In the genomic region with DNA sequence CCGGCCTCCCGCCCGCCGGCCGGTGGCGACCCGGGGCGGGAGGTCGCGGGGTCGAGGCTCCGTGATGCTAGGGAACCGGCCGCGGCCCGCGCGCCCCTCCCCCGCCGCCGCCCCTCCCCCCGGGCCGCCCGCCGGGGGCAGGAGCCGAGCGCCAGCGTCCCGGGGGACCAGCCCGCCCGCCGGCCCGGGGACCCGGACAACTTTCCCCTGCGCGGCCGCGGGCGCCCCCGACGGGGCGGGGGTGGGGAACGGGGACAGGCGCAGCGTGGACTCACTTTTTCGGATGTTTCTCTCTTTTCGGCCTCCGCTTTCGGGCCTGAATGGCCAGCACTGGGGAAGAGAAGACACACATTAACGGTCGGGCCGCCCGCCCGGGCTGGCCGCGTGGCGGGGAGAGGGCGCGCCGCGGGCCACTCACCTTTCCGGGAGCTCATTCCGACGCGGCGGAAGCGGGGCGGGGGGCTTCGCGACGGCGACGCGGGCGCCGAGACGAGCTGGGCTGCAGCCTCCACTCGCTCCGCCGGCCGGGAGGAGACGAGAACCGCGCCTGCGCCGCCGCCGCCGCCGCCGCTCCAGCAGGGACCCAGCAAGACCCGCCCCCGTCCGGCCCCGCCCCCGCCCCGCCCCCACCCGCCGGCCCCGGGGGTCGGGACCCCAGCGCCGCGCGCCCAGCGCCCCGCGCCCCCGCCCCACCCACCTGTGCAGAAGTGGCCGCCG, we compare ENCODE assay signal across 8 cellular contexts. TPM values are rescaled to one million over a fixed set of nuclear protein-coding genes. Genes with fewer than 3 reads are reported as not detected.
A peak's percentile ranks its signal among the peaks of the same experiment; 100 is the strongest.
DNase-seq lines count a peak whose midpoint lies in the region; ATAC-seq, FAIRE-seq and TF ChIP-seq lines count a peak whose summit lies in the region.

Gene SRPK2, minus strand, starts transcription at position 549 of the 717 bp plus-strand sequence.

- no CpG with 5 or more reads among the region's 111 CpGs for WGBS in A549 (ENCODE audit: missing lambda C conversion rate)

- peaks cover 9% of the 10 kb centered on the region for H3K36me3 Mint-ChIP-seq in activated CD8-positive, alpha-beta T cell treated with anti-CD3 and anti-CD28 coated beads, Interleukin-2, amount 10 ng/mL, durations not matched to agents 7 days and 5 days (ENCODE audit: low read depth)
- H3K36me3 Mint-ChIP-seq in memory B cell = peaks cover 8% of the 10 kb centered on the region

- H3K27ac ChIP-seq in A549 = peak within 1 kb of the TSS; percentile 90 to 98

- peak within 1 kb of the TSS; percentile 86 for H3K27ac Mint-ChIP-seq in activated CD8-positive, alpha-beta T cell treated with anti-CD3 and anti-CD28 coated beads, Interleukin-2, amount 10 ng/mL, durations not matched to agents 7 days and 5 days
- H3K27ac Mint-ChIP-seq in memory B cell = peak within 1 kb of the TSS; percentile 88

- TF ChIP-seq POLR2A in A549 (IDR thresholded peaks at IDR 0.05; ENCODE audit: low read length) = peak; percentile 66

- TF ChIP-seq CTCF in A549 (IDR thresholded peaks at IDR 0.05) = no peak

- H3K9me3 Mint-ChIP-seq in activated CD8-positive, alpha-beta T cell treated with anti-CD3 and anti-CD28 coated beads, Interleukin-2, amount 10 ng/mL, durations not matched to agents 7 days and 5 days (ENCODE audit: insufficient read depth) = no peaks in the 10 kb centered on the region
- no peaks in the 10 kb centered on the region for H3K9me3 Mint-ChIP-seq in memory B cell

- peaks cover 13% of the 10 kb centered on the region for H3K4me1 ChIP-seq in A549

- H3K4me2 ChIP-seq in A549 = peak within 1 kb of the TSS; percentile 95

- no peak for TF ChIP-seq RAD21 in A549 (conservative IDR thresholded peaks at IDR 0.05 in 1 of 2, IDR thresholded peaks at IDR 0.05 in 1 of 2)

- POLR2A ChIA-PET in A549 (lab: Yijun Ruan, JAX) = interaction anchor here (0.7 to 1.7 kb wide), 4 partner anchors 13 to 375 kb away, joined by 3 to 5 read pairs (median 4); no protein-coding TSS in a partner anchor
- POLR2A ChIA-PET in activated CD8-positive, alpha-beta T cell treated with anti-CD3 and anti-CD28 coated beads, Interleukin-2, amount 10 ng/mL, durations not matched to agents 7 days and 5 days (lab: Charles Lee) = interaction anchor here (0.7 to 1.1 kb wide), 3 partner anchors 36 to 375 kb away, joined by 3 to 6 read pairs (median 4); no protein-coding TSS in a partner anchor

- peak within 1 kb of the TSS; percentile 94 for H3K4me3 Mint-ChIP-seq in activated CD8-positive, alpha-beta T cell treated with anti-CD3 and anti-CD28 coated beads, Interleukin-2, amount 10 ng/mL, durations not matched to agents 7 days and 5 days
- H3K4me3 Mint-ChIP-seq in memory B cell = peak within 1 kb of the TSS; percentile 100

- DNase-seq in A549 (ENCODE audit: low read depth in 1 of 2, low spot score in 1 of 2) = peak; percentile 78 to 81
- DNase-seq in NCI-H345 treated with DMSO at 0.1 percent for 48 hours (lab: John Stamatoyannopoulos, UW; ENCODE audit: unreplicated experiment) = peak; percentile 26
- DNase-seq in activated CD8-positive, alpha-beta T cell treated with anti-CD3 and anti-CD28 coated beads, Interleukin-2, amount 10 ng/mL, durations not matched to agents 7 days and 5 days = peak; percentile 83
- DNase-seq in effector CD4-positive, alpha-beta T cell = peak; percentile 62
- DNase-seq in memory B cell (ENCODE audit: low spot score in 2 of 2) = peak; percentile 66 to 68
- peak; percentile 60 for DNase-seq in stimulated activated CD8-positive, alpha-beta memory T cell treated with anti-CD3 and anti-CD28 coated beads, Interleukin-12 subunit alpha, Interleukin-12 subunit beta, amount 100 ng/mL, for 1 hour (ENCODE audit: low read depth)

- no peaks in the 10 kb centered on the region for H3K9me3 ChIP-seq in A549

- CTCF ChIA-PET in A549 (lab: Yijun Ruan, JAX) = interaction anchor here (0.7 to 1.3 kb wide), 4 partner anchors 12 to 263 kb away, joined by 3 to 5 read pairs (median 4); no protein-coding TSS in a partner anchor
- CTCF ChIA-PET in activated CD8-positive, alpha-beta T cell treated with anti-CD3 and anti-CD28 coated beads, Interleukin-2, amount 10 ng/mL, durations not matched to agents 7 days and 5 days (lab: Charles Lee) = interaction anchor here (1.1 to 1.5 kb wide), 4 partner anchors 15 to 245 kb away, joined by 3 to 4 read pairs (median 3); no protein-coding TSS in a partner anchor

- H3K4me1 Mint-ChIP-seq in activated CD8-positive, alpha-beta T cell treated with anti-CD3 and anti-CD28 coated beads, Interleukin-2, amount 10 ng/mL, durations not matched to agents 7 days and 5 days (ENCODE audit: low read depth) = peaks cover 14% of the 10 kb centered on the region
- H3K4me1 Mint-ChIP-seq in memory B cell = peaks cover 22% of the 10 kb centered on the region

- H3K4me3 ChIP-seq in A549 = peak within 1 kb of the TSS; percentile 89

- no peak for FAIRE-seq in A549 (lab: Jason Lieb, UNC)

- no peak for TF ChIP-seq EP300 in A549 (IDR thresholded peaks at IDR 0.05)

- ATAC-seq in A549 (peak; percentile 80 to 84), GM18499 (IDR thresholded peaks at IDR 0.05; ENCODE audit: insufficient read depth, unreplicated experiment) (peak; percentile 46), HG02973 (IDR thresholded peaks at IDR 0.05; ENCODE audit: unreplicated experiment) (peak; percentile 52), memory B cell (ENCODE audit: low read depth) (peak; percentile 80)
- ATAC-seq in activated CD8-positive, alpha-beta T cell treated with anti-CD3 and anti-CD28 coated beads, Interleukin-2, amount 10 ng/mL, durations not matched to agents 7 days and 5 days = peak; percentile 87

- peaks cover 4% of the 10 kb centered on the region for H3K27me3 Mint-ChIP-seq in activated CD8-positive, alpha-beta T cell treated with anti-CD3 and anti-CD28 coated beads, Interleukin-2, amount 10 ng/mL, durations not matched to agents 7 days and 5 days (ENCODE audit: low read depth)
- H3K27me3 Mint-ChIP-seq in memory B cell = no peaks in the 10 kb centered on the region

TF ChIP-seq in A549, 52 proteins besides CTCF, POLR2A, EP300 and RAD21:
- no peak for TF ChIP-seq MYC (IDR thresholded peaks at IDR 0.05; ENCODE audit: borderline replicate concordance, low read length)
- TF ChIP-seq PHF8 (IDR thresholded peaks at IDR 0.05; ENCODE audit: borderline replicate concordance, low read depth) = peak; percentile 64
- 0 out of 2 replicates have a peak, but pooled peaks have one; percentile 2 for TF ChIP-seq MAX (IDR thresholded peaks at IDR 0.05)
- TF ChIP-seq BCL3 (IDR thresholded peaks at IDR 0.05) = peak; percentile 68; the same call in 1 of the 3 replicates
- TF ChIP-seq MAFK (IDR thresholded peaks at IDR 0.05; ENCODE audit: partially characterized antibody) = no peak
- peak in 1 of 2 experiments; percentile 48; a peak in 2 of 5 replicates for TF ChIP-seq JUN (IDR thresholded peaks at IDR 0.05)
- TF ChIP-seq POLR2AphosphoS2 (conservative IDR thresholded peaks at IDR 0.05; ENCODE audit: low read length) = no peak
TF ChIP-seq in A549: peak in this region for 4.

RNA-seq across cellular contexts. Expression of gene SRPK2, which starts in this region (rescaled TPM):
- polyA plus RNA-seq in A549 (2011; rRNA removed) (23.0 and 32.5 TPM in 2 replicates), A549 (2017; fragmentation: RNase III; extraction: RNeasy Plus Mini Kit Qiagen cat#74134 plus additional on column Dnase treatment) (29.8 to 32.6 TPM (median 30.9 TPM) in 3 replicates)
- polyA plus RNA-seq in A549 (2012; cell fraction: cytosol; rRNA removed) = 5.6 and 7.4 TPM in 2 replicates
- 4.9 and 8.7 TPM in 2 replicates for polyA plus RNA-seq in A549 (2012; cell fraction: nucleus; rRNA removed)
- polyA minus RNA-seq in A549 (2011; rRNA and poly(A)+ RNA removed) = 23.5 and 24.2 TPM in 2 replicates
- 10 to 100 TPM; 34.5 to 35.9 TPM for total RNA-seq in activated CD8-positive, alpha-beta T cell treated with anti-CD3 and anti-CD28 coated beads, Interleukin-2, amount 10 ng/mL, durations not matched to agents 7 days and 5 days

Comparison
In these comparisons a context has a peak if more than half of its experiments do, and no peak if none do; other contexts are left out.
1. Peak in every context shown above with its lines: DNase-seq, ATAC-seq, H3K4me3 ChIP-seq and H3K27ac ChIP-seq.
2. DNase-seq: peak in every context shown above with its lines; median percentile 83 in activated CD8-positive, alpha-beta T cell treated with anti-CD3 and anti-CD28 coated beads, Interleukin-2, amount 10 ng/mL, durations not matched to agents 7 days and 5 days; 80 in A549; 67 in memory B cell; 62 in effector CD4-positive, alpha-beta T cell; 60 in stimulated activated CD8-positive, alpha-beta memory T cell treated with anti-CD3 and anti-CD28 coated beads, Interleukin-12 subunit alpha, Interleukin-12 subunit beta, amount 100 ng/mL, for 1 hour; 26 in NCI-H345 treated with DMSO at 0.1 percent for 48 hours.